Comparison of ENCODE assay signal across 14 cellular contexts in the genomic region with DNA sequence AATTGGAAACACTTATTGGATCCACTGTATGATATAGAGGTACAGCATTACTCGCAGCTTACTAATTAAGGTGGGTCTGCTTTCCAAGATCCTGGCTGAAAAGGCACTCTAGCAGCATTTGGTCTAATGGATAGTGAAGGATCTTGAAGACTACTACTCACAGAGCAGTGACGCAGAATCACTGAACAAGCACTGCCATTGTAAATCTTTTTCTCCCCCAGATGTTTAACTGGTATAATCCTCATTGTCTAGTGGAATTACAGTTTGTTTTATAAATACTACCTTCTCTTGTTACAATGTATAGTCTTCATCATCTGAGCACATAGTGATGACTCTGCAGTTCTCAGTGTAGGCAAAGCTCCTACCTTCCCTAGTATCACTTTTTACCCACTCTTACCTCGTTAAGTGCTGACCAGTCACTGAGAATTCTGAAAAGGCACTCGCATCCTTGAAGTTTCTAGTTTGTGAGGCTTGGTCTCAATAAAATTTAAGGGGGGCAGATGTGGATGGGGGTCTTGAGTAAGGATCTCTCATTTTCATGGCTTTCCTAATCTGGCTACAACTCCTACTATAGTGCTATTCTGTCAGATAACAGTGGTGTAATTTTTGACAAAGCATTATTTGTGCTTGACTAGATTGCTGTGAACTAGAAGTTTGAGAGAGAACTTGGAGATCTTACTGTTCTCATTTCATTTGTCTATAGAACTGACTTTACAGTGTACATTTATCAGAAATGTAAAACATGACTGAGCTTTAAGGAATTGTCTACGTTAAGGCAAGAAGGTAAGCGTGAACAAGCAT. TPM values are rescaled to one million over a fixed set of nuclear protein-coding genes. Genes with fewer than 3 reads are reported as not detected.
DNase-seq lines count a peak whose midpoint lies in the region; ATAC-seq and TF ChIP-seq lines count a peak whose summit lies in the region.
"Had no signal": no experiment of that assay in that cellular context is flagged by ENCODE, and none has a peak within 500 bp of the region (broad histone marks: within the 10 kb centered on the region; RNA-seq: fewer than 3 reads in every experiment).

No MANE protein-coding gene starts in this region.

- H3K27ac ChIP-seq in SK-N-MC (peak overlapping the region; percentile 34; the same call in 1 of the 2 replicates), iPS-20b (ENCODE audit: low read length) (no peak overlapping the region), testis (peak overlapping the region; percentile 0 to 54)
- no peak overlapping the region for H3K27ac ChIP-seq in CD8-positive, alpha-beta T cell (ENCODE audit: low read depth, low read length)

- H3K27ac Mint-ChIP-seq in activated naive CD8-positive, alpha-beta T cell treated with anti-CD3 and anti-CD28 coated beads, Interleukin-2, amount 10 ng/mL, durations not matched to agents 7 days and 5 days = peak overlapping the region; percentile 46
- H3K27ac Mint-ChIP-seq in activated naive CD8-positive, alpha-beta T cell treated with anti-CD3 and anti-CD28 coated beads for 36 hours = no peak overlapping the region
- no peak overlapping the region for H3K27ac Mint-ChIP-seq in CD8-positive, alpha-beta T cell

- H3K36me3 ChIP-seq in SK-N-MC (ENCODE audit: insufficient read depth, low read length) = peaks cover 44% of the 10 kb centered on the region
- H3K36me3 ChIP-seq in iPS-20b (ENCODE audit: insufficient read depth, low read depth, low read length) = peaks cover 14% of the 10 kb centered on the region
- H3K36me3 ChIP-seq in testis (ENCODE audit: low read depth, missing control alignments) = no peaks in the 10 kb centered on the region
- no peaks in the 10 kb centered on the region for H3K36me3 ChIP-seq in CD8-positive, alpha-beta T cell (ENCODE audit: insufficient read depth, low read length)

- intact Hi-C loops in testis (cut with DNase I; ENCODE audit: low total_unique reads) = no loop called here
- intact Hi-C loops in CD8-positive, alpha-beta T cell (cut with DNase I, micrococcal nuclease) = loop anchor here in 1 of 2 experiments (2.0 to 10.0 kb wide), 2 partner anchors 19 to 443 kb away; no protein-coding TSS in a partner anchor

- no peak overlapping the region for H3K4me3 ChIP-seq in SK-N-MC
- no peak overlapping the region for H3K4me3 ChIP-seq in iPS-20b (ENCODE audit: low read length)
- H3K4me3 ChIP-seq in testis = no peak overlapping the region
- no peak overlapping the region for H3K4me3 ChIP-seq in CD8-positive, alpha-beta T cell (ENCODE audit: low read depth, low read length)
- H3K4me3 ChIP-seq: mucosa of descending colon had no signal

- H3K4me1 ChIP-seq in iPS-20b (ENCODE audit: insufficient read depth, low read length) (peaks cover 28% of the 10 kb centered on the region), testis (peaks cover 36% of the 10 kb centered on the region)
- H3K4me1 ChIP-seq in CD8-positive, alpha-beta T cell (ENCODE audit: insufficient read depth, low read length) = peaks cover 45% of the 10 kb centered on the region

- POLR2A ChIA-PET in activated naive CD8-positive, alpha-beta T cell treated with anti-CD3 and anti-CD28 coated beads, Interleukin-2, amount 10 ng/mL, durations not matched to agents 7 days and 5 days (lab: Charles Lee) = interaction anchor here (1.4 kb wide), 1 partner anchor 71 kb away, joined by 3 read pairs; a partner anchor contains a TSS
- POLR2A ChIA-PET in CD8-positive, alpha-beta T cell (lab: Charles Lee) = no interaction called here

- no peaks in the 10 kb centered on the region for H3K27me3 ChIP-seq in iPS-20b (ENCODE audit: insufficient read depth, low read length)
- no peaks in the 10 kb centered on the region for H3K27me3 ChIP-seq in testis
- H3K27me3 ChIP-seq in CD8-positive, alpha-beta T cell (ENCODE audit: insufficient read depth, low read length) = no peaks in the 10 kb centered on the region

- no peak for ATAC-seq in activated naive CD8-positive, alpha-beta T cell treated with anti-CD3 and anti-CD28 coated beads, Interleukin-2, amount 10 ng/mL, durations not matched to agents 7 days and 5 days (ENCODE audit: low read depth)
- no peak for ATAC-seq in CD8-positive, alpha-beta T cell
- ATAC-seq: mucosa of descending colon had no signal

- H3K36me3 Mint-ChIP-seq in activated naive CD8-positive, alpha-beta T cell treated with anti-CD3 and anti-CD28 coated beads, Interleukin-2, amount 10 ng/mL, durations not matched to agents 7 days and 5 days = peaks cover 17% of the 10 kb centered on the region
- H3K36me3 Mint-ChIP-seq in activated naive CD8-positive, alpha-beta T cell treated with anti-CD3 and anti-CD28 coated beads for 36 hours = peaks cover 28% of the 10 kb centered on the region
- H3K36me3 Mint-ChIP-seq in CD8-positive, alpha-beta T cell = peaks cover 9% of the 10 kb centered on the region

- no peak for TF ChIP-seq CTCF in testis (IDR thresholded peaks at IDR 0.05)
- no peak for TF ChIP-seq CTCF in CD8-positive, alpha-beta T cell (IDR thresholded peaks at IDR 0.05)

- CTCF ChIA-PET in CD8-positive, alpha-beta T cell (lab: Charles Lee) = no interaction called here

- no peak overlapping the region for H3K4me3 Mint-ChIP-seq in activated naive CD8-positive, alpha-beta T cell treated with anti-CD3 and anti-CD28 coated beads, Interleukin-2, amount 10 ng/mL, durations not matched to agents 7 days and 5 days
- H3K4me3 Mint-ChIP-seq in activated naive CD8-positive, alpha-beta T cell treated with anti-CD3 and anti-CD28 coated beads for 36 hours = no peak overlapping the region
- no peak overlapping the region for H3K4me3 Mint-ChIP-seq in CD8-positive, alpha-beta T cell
- H3K4me3 Mint-ChIP-seq: immature natural killer cell had no signal

- H3K9me3 Mint-ChIP-seq in activated naive CD8-positive, alpha-beta T cell treated with anti-CD3 and anti-CD28 coated beads, Interleukin-2, amount 10 ng/mL, durations not matched to agents 7 days and 5 days = no peaks in the 10 kb centered on the region
- no peaks in the 10 kb centered on the region for H3K9me3 Mint-ChIP-seq in activated naive CD8-positive, alpha-beta T cell treated with anti-CD3 and anti-CD28 coated beads for 36 hours
- no peaks in the 10 kb centered on the region for H3K9me3 Mint-ChIP-seq in CD8-positive, alpha-beta T cell
- H3K9me3 Mint-ChIP-seq: immature natural killer cell had no signal

- peaks cover 38% of the 10 kb centered on the region for H3K4me1 Mint-ChIP-seq in activated naive CD8-positive, alpha-beta T cell treated with anti-CD3 and anti-CD28 coated beads, Interleukin-2, amount 10 ng/mL, durations not matched to agents 7 days and 5 days
- peaks cover 59% of the 10 kb centered on the region for H3K4me1 Mint-ChIP-seq in activated naive CD8-positive, alpha-beta T cell treated with anti-CD3 and anti-CD28 coated beads for 36 hours
- peaks cover 78% of the 10 kb centered on the region for H3K4me1 Mint-ChIP-seq in CD8-positive, alpha-beta T cell (ENCODE audit: low read depth)

- 70 to 80% methylated on average over 6 of the region's 6 CpGs for WGBS in testis, 2 donors

- H3K9ac ChIP-seq in SK-N-MC (ENCODE audit: insufficient read length) (no peak overlapping the region), iPS-20b (ENCODE audit: low read depth, low read length) (0 out of 2 replicates have a peak overlapping the region, but pooled peaks have one; percentile 14)
- H3K9ac ChIP-seq: SK-N-SH had no signal

- no peaks in the 10 kb centered on the region for H3K9me3 ChIP-seq in SK-N-MC (ENCODE audit: low read depth, low read length)
- H3K9me3 ChIP-seq in iPS-20b (ENCODE audit: insufficient read depth, low read depth, low read length) = no peaks in the 10 kb centered on the region
- H3K9me3 ChIP-seq in testis = no peaks in the 10 kb centered on the region
- no peaks in the 10 kb centered on the region for H3K9me3 ChIP-seq in CD8-positive, alpha-beta T cell (ENCODE audit: low read length)
- H3K9me3 ChIP-seq: mucosa of descending colon, SK-N-SH had no signal

- no peaks in the 10 kb centered on the region for H3K27me3 Mint-ChIP-seq in activated naive CD8-positive, alpha-beta T cell treated with anti-CD3 and anti-CD28 coated beads, Interleukin-2, amount 10 ng/mL, durations not matched to agents 7 days and 5 days
- H3K27me3 Mint-ChIP-seq in activated naive CD8-positive, alpha-beta T cell treated with anti-CD3 and anti-CD28 coated beads for 36 hours = no peaks in the 10 kb centered on the region
- H3K27me3 Mint-ChIP-seq in CD8-positive, alpha-beta T cell (ENCODE audit: low read depth) = no peaks in the 10 kb centered on the region

- no peak for TF ChIP-seq POLR2A in testis (IDR thresholded peaks at IDR 0.05)

- no peak for DNase-seq in activated naive CD8-positive, alpha-beta T cell treated with anti-CD3 and anti-CD28 coated beads, Interleukin-2, amount 10 ng/mL, durations not matched to agents 7 days and 5 days
- DNase-seq in activated naive CD8-positive, alpha-beta T cell treated with anti-CD3 and anti-CD28 coated beads for 36 hours = no peak
- DNase-seq in SK-N-MC (ENCODE audit: low read depth, low spot score) (no peak), testis (no peak), SKM-1 (lab: John Stamatoyannopoulos, UW; ENCODE audit: unreplicated experiment) (no peak)
- no peak for DNase-seq in CD8-positive, alpha-beta T cell
- no peak for DNase-seq in stimulated activated CD4-positive, alpha-beta T cell treated with anti-CD3 and anti-CD28 coated beads, Interleukin-4, amount 100 ng/mL, for 1 hour
- DNase-seq: activated CD4-positive, CD25-positive, alpha-beta regulatory T cell; immature natural killer cell; mucosa of descending colon; NCI-H1092; posterior cingulate gyrus; SK-N-SH had no signal

RNA-seq across cellular contexts. Expression of a gene that starts 23.2 kb away (rescaled TPM):
- 10 to 100 TPM; 21.3 to 25.5 TPM for total RNA-seq in activated naive CD8-positive, alpha-beta T cell treated with anti-CD3 and anti-CD28 coated beads, Interleukin-2, amount 10 ng/mL, durations not matched to agents 7 days and 5 days
- total RNA-seq in activated naive CD8-positive, alpha-beta T cell treated with anti-CD3 and anti-CD28 coated beads for 36 hours = 10 to 100 TPM; 52.6 to 53.5 TPM
- total RNA-seq in testis = 10 to 100 TPM; 50.6 to 58.8 TPM
- 57.6 TPM for polyA plus RNA-seq in testis (ENCODE audit: insufficient read depth, low read depth, low replicate concordance)
- total RNA-seq in CD8-positive, alpha-beta T cell = 10 to 100 TPM; 39.8 to 42.5 TPM

Comparison
In these comparisons a context has a peak if more than half of its experiments do, and no peak if none do; other contexts are left out.
1. H3K27ac ChIP-seq: peak in SK-N-MC (single experiment) and testis (2 of 2); none in iPS-20b (single experiment) and CD8-positive, alpha-beta T cell (single experiment).